ENCODE assay signal across 8 cellular contexts in genomic region chr9:32550046-32550608, GRCh38.
DNase-seq lines count a peak whose midpoint lies in the region; TF ChIP-seq lines count a peak whose summit lies in the region.

No MANE protein-coding gene starts in this region.

- H3K4me3 ChIP-seq in adipocyte (ENCODE audit: low read length) (peak overlapping the region; percentile 94), iPS-11a (ENCODE audit: low read depth, low read length) (peak overlapping the region; percentile 91), skin epidermis (peak overlapping the region; percentile 52 to 80 (median 76))

- peak; percentile 30 for DNase-seq in GM03348 (ENCODE audit: low spot score)
- peak; percentile 20 for DNase-seq in HuH-7 (ENCODE audit: low spot score)
- peak; percentile 61 for DNase-seq in adipocyte (ENCODE audit: low read depth)
- DNase-seq in D341Med (ENCODE audit: low spot score), result no peak
- no peak for DNase-seq in activated CD4-positive, alpha-beta T cell treated with anti-CD3 and anti-CD28 coated beads for 4 hours

- H3K27me3 ChIP-seq in adipocyte (replicated peaks; ENCODE audit: control insufficient read depth, insufficient read depth, low read length), result no peaks in the 10 kb centered on the region

- H3K36me3 ChIP-seq in adipocyte (ENCODE audit: control insufficient read depth, insufficient read depth, low read length, severe bottlenecking), result no peaks in the 10 kb centered on the region

- H3K9me3 ChIP-seq in adipocyte (ENCODE audit: control insufficient read depth, low read length), result no peaks in the 10 kb centered on the region

- no peak; the same call in 1 of the 2 replicates for TF ChIP-seq CTCF in 22Rv1 (IDR thresholded peaks at IDR 0.05)

- H3K27ac ChIP-seq in 22Rv1 (peak overlapping the region; percentile 93), skin epidermis (peak overlapping the region in 20 of 21 experiments; percentile 70 to 99 (median 96))

- H3K9ac ChIP-seq in adipocyte (ENCODE audit: low read length), result peak overlapping the region; percentile 96

- H3K4me1 ChIP-seq in adipocyte (ENCODE audit: control insufficient read depth, insufficient read depth, low read length), result peaks cover 22% of the 10 kb centered on the region

Comparison
In these comparisons a context has a peak if more than half of its experiments do, and no peak if none do; other contexts are left out.
1. DNase-seq: peak in GM03348 (single experiment), HuH-7 (single experiment) and adipocyte (single experiment); none in D341Med (single experiment) and activated CD4-positive, alpha-beta T cell treated with anti-CD3 and anti-CD28 coated beads for 4 hours (0 of 2).
2. Peak in every context shown above with its lines, with median percentiles within 50 percentile points of each other: H3K4me3 ChIP-seq.